Comparison of ENCODE assay signal across 1 cellular context in the genomic region with DNA sequence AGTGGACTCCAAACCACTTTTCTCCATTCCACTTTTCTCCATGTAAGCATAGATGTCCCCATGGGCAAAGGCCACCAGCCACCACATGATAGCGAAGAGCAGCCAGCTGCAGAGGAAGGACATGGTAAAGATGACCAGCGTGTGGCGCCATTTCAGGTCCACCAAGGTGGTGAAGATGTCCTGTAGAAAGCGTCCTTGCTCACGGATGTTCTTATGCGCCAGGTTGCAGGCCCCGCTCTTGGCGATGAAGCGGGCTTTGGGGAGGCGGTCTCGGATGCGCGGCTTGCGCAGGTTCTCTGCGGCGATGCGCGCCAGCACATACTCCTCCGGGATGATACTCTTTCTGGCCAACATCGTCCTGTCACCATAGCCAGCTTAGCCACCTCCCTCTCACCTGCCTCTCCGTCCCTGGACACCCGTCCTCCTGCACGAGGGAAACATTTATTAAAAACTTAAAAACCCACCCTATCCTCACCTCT.
TF ChIP-seq lines count a peak whose summit lies in the region.

No MANE protein-coding gene starts in this region.

TF ChIP-seq in GM23338, 12 proteins besides CTCF, POLR2A, EP300 and RAD21 (continued from another document):
- TF ChIP-seq, protein P1, sequence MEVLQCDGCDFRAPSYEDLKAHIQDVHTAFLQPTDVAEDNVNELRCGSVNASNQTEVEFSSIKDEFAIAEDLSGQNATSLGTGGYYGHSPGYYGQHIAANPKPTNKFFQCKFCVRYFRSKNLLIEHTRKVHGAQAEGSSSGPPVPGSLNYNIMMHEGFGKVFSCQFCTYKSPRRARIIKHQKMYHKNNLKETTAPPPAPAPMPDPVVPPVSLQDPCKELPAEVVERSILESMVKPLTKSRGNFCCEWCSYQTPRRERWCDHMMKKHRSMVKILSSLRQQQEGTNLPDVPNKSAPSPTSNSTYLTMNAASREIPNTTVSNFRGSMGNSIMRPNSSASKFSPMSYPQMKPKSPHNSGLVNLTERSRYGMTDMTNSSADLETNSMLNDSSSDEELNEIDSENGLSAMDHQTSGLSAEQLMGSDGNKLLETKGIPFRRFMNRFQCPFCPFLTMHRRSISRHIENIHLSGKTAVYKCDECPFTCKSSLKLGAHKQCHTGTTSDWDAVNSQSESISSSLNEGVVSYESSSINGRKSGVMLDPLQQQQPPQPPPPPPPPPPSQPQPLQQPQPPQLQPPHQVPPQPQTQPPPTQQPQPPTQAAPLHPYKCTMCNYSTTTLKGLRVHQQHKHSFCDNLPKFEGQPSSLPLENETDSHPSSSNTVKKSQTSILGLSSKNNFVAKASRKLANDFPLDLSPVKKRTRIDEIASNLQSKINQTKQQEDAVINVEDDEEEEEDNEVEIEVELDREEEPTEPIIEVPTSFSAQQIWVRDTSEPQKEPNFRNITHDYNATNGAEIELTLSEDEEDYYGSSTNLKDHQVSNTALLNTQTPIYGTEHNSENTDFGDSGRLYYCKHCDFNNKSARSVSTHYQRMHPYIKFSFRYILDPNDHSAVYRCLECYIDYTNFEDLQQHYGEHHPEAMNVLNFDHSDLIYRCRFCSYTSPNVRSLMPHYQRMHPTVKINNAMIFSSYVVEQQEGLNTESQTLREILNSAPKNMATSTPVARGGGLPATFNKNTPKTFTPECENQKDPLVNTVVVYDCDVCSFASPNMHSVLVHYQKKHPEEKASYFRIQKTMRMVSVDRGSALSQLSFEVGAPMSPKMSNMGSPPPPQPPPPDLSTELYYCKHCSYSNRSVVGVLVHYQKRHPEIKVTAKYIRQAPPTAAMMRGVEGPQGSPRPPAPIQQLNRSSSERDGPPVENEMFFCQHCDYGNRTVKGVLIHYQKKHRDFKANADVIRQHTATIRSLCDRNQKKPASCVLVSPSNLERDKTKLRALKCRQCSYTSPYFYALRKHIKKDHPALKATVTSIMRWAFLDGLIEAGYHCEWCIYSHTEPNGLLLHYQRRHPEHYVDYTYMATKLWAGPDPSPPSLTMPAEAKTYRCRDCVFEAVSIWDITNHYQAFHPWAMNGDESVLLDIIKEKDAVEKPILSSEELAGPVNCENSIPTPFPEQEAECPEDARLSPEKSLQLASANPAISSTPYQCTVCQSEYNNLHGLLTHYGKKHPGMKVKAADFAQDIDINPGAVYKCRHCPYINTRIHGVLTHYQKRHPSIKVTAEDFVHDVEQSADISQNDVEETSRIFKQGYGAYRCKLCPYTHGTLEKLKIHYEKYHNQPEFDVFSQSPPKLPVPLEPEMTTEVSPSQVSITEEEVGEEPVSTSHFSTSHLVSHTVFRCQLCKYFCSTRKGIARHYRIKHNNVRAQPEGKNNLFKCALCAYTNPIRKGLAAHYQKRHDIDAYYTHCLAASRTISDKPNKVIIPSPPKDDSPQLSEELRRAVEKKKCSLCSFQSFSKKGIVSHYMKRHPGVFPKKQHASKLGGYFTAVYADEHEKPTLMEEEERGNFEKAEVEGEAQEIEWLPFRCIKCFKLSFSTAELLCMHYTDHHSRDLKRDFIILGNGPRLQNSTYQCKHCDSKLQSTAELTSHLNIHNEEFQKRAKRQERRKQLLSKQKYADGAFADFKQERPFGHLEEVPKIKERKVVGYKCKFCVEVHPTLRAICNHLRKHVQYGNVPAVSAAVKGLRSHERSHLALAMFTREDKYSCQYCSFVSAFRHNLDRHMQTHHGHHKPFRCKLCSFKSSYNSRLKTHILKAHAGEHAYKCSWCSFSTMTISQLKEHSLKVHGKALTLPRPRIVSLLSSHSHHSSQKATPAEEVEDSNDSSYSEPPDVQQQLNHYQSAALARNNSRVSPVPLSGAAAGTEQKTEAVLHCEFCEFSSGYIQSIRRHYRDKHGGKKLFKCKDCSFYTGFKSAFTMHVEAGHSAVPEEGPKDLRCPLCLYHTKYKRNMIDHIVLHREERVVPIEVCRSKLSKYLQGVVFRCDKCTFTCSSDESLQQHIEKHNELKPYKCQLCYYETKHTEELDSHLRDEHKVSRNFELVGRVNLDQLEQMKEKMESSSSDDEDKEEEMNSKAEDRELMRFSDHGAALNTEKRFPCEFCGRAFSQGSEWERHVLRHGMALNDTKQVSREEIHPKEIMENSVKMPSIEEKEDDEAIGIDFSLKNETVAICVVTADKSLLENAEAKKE (CRISPR knock-in tag; IDR thresholded peaks at IDR 0.05), result peak; percentile 96
- TF ChIP-seq ZNF114 (CRISPR knock-in tag; IDR thresholded peaks at IDR 0.05) (no peak; the same call in 1 of the 2 replicates), ZNF331 (CRISPR knock-in tag; IDR thresholded peaks at IDR 0.05; ENCODE audit: low read depth) (no peak)
